Comparison of ENCODE assay signal across 8 cellular contexts in the genomic region with DNA sequence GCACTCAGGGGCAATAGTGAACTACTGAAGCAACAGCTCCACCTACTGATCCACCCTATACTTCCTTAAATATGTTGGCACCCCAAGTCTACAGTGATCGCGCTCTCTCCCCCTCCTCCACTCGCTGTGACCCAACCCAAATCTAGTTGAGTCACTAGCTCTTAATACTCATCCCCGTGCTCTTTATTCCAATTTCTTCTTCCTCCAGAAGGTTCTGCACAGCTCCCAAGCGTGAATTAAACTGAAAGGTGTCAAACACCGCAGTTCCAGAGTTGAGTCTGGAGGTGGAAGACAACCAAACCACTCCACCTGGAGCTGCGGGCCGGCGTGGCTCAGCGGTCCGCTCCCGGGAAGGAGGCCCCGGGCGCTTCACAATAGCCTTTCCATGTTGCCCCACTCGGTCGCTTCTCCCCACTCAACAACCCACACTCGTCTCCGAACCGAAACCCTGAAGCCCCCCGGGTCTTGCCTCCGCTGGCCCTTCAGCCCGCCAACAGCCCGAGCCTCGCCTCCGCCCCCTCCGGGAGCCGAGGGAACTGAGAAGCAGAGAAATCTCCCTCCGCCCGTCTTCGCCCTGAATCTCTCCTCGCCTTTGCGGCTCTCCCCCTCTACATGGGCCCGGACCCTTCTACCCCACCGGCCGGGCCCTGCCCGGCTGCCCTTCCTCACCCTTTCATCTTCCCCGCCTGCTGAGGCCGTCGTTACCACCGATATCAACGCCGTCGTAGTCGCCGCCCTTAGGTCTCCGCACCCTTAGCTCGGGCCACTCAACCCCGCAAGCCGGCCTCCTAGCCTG. TPM values are rescaled to one million over a fixed set of nuclear protein-coding genes. Genes with fewer than 3 reads are reported as not detected.
DNase-seq lines count a peak whose midpoint lies in the region; ATAC-seq and TF ChIP-seq lines count a peak whose summit lies in the region.

No MANE protein-coding gene starts in this region.

- H3K4me1 ChIP-seq in right atrium auricular region = peaks cover 0 to 42% of the 10 kb centered on the region in 2 donors
- peaks cover 15% of the 10 kb centered on the region for H3K4me1 ChIP-seq in rectal smooth muscle tissue (ENCODE audit: control insufficient read depth, insufficient read depth, low read length)

- H3K36me3 ChIP-seq in right atrium auricular region (no peaks in the 10 kb centered on the region), rectal smooth muscle tissue (ENCODE audit: control insufficient read depth, insufficient read depth, low read length) (no peaks in the 10 kb centered on the region)

- H3K9me3 ChIP-seq in T-helper 17 cell (ENCODE audit: control insufficient read depth, low read length, poor library complexity, severe bottlenecking) = no peaks in the 10 kb centered on the region
- no peaks in the 10 kb centered on the region for H3K9me3 ChIP-seq in right atrium auricular region

- peak overlapping the region; percentile 98 for H3K4me3 Mint-ChIP-seq in T-helper 17 cell

- H3K4me1 Mint-ChIP-seq in T-helper 17 cell = peaks cover 52% of the 10 kb centered on the region

- peaks cover 4% of the 10 kb centered on the region for H3K36me3 Mint-ChIP-seq in T-helper 17 cell (ENCODE audit: low read depth)

- TF ChIP-seq CTCF in GM12875 (IDR thresholded peaks at IDR 0.05; ENCODE audit: borderline replicate concordance, insufficient read depth, low read depth, low read length) (peak; percentile 67), right atrium auricular region (IDR thresholded peaks at IDR 0.05) (peak; percentile 36 to 75)

- peak overlapping the region; percentile 96 for H3K4me3 ChIP-seq in GM12875 (ENCODE audit: low read depth, low read length)
- H3K4me3 ChIP-seq in right atrium auricular region = peak overlapping the region; percentile 85 to 86
- H3K4me3 ChIP-seq in rectal smooth muscle tissue (ENCODE audit: low read length) = peak overlapping the region; percentile 79

- no peaks in the 10 kb centered on the region for H3K27me3 Mint-ChIP-seq in T-helper 17 cell

- H3K27me3 ChIP-seq in right atrium auricular region (no peaks in the 10 kb centered on the region), rectal smooth muscle tissue (ENCODE audit: control insufficient read depth, insufficient read depth, low read length) (no peaks in the 10 kb centered on the region)

- H3K9ac ChIP-seq in rectal smooth muscle tissue (ENCODE audit: low read length) = peak overlapping the region; percentile 66

- ATAC-seq in HG02943 (IDR thresholded peaks at IDR 0.05; ENCODE audit: low read depth, unreplicated experiment) (peak; percentile 60), T-helper 17 cell (peak; percentile 72)

- H3K27ac ChIP-seq in angular gyrus (ENCODE audit: low read depth, low read length) (peak overlapping the region; percentile 100), right atrium auricular region (peak overlapping the region; percentile 97), rectal smooth muscle tissue (ENCODE audit: low read depth, low read length) (peak overlapping the region; percentile 100)

- DNase-seq in NCI-H1694 treated with DMSO at 0.1 percent for 48 hours (lab: John Stamatoyannopoulos, UW) = peak; percentile 84
- DNase-seq in T-helper 17 cell = peak; percentile 51 to 66 (median 64)
- peak; percentile 84 for DNase-seq in right atrium auricular region (ENCODE audit: low spot score)
- no peak for DNase-seq in GM19240 (ENCODE audit: insufficient read length, low spot score)

- peak overlapping the region; percentile 100 for H3K27ac Mint-ChIP-seq in T-helper 17 cell

RNA-seq across cellular contexts. Expression of a gene that starts 0.6 kb away (rescaled TPM):
- total RNA-seq in T-helper 17 cell (10 to 100 TPM; 44.8 to 49.4 TPM), right atrium auricular region (10 to 100 TPM; 49.3 to 77.8 TPM)

RNA-seq across cellular contexts. Expression of a gene that starts 1.4 kb away (rescaled TPM):
- total RNA-seq in T-helper 17 cell (10 to 100 TPM; 15.1 to 18.3 TPM), right atrium auricular region (10 to 100 TPM; 19.1 to 21.7 TPM)

RNA-seq across cellular contexts. Expression of a gene that starts 49.0 kb away (rescaled TPM):
- total RNA-seq in T-helper 17 cell (10 to 100 TPM; 28.4 to 31.9 TPM), right atrium auricular region (10 to 100 TPM; 16.2 to 20.8 TPM)
